ENCODE assay signal across 21 cellular contexts in the genomic region with DNA sequence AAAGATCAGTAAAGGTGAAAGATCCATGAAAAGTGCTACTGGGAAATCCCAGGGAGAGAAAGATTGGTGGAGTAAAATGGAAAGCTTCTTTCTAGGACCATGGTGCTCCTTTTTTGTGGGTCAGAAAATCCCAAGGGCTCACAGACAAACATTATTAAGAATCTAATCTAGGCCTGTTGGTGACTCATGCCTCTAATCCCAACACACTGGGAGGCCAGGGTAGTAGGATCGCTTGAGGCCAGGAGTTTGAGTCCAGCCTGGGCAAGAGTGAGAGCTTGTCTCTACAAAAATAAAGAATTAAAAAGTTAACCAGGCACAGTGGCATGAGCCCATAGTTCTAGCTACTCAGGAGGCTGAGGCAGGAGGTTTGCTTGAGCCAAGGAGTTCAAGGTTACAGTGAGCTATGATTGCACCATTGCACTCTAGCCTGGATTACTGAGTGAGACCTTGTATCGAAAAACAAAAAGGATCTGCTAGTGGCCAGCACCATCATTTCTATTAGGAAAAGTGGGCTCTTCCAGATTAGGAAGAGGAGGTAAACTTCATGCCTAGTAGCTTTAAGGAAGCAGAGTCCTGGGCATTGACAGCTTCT.
"Had no signal": no experiment of that assay in that cellular context is flagged by ENCODE, and none has a peak within 500 bp of the region (broad histone marks: within the 10 kb centered on the region; RNA-seq: fewer than 3 reads in every experiment).

No MANE protein-coding gene starts in this region.

- H3K4me1 ChIP-seq: gastroesophageal sphincter, heart left ventricle, thyroid gland had no signal

- H3K36me3 ChIP-seq: gastroesophageal sphincter, heart left ventricle, thyroid gland had no signal

- FAIRE-seq: endometrium, kidney had no signal

- H3K4me3 ChIP-seq: coronary artery, gastroesophageal sphincter, heart left ventricle, thyroid gland had no signal

- ATAC-seq: activated CD8-positive, alpha-beta T cell treated with anti-CD3 and anti-CD28 coated beads, Interleukin-2, amount 10 ng/mL, durations not matched to agents 7 days and 5 days; activated T-cell treated with anti-CD3 and anti-CD28 coated beads, Interleukin-2, amount 50 U/mL, for 4 hours; gastroesophageal sphincter; left lobe of liver had no signal

- H3K9me3 ChIP-seq: gastroesophageal sphincter, heart left ventricle, thyroid gland had no signal

- DNase-seq: activated CD4-positive, alpha-beta T cell treated with anti-CD3 and anti-CD28 coated beads for 48 hours; activated CD4-positive, CD25-positive, alpha-beta regulatory T cell; activated CD8-positive, alpha-beta T cell treated with anti-CD3 and anti-CD28 coated beads, Interleukin-2, amount 10 ng/mL, durations not matched to agents 7 days and 5 days; activated naive CD4-positive, alpha-beta T cell treated with anti-CD3 and anti-CD28 coated beads for 36 hours; activated T-cell treated with anti-CD3 and anti-CD28 coated beads, Interleukin-2, amount 50 U/mL, for 4 hours; anterior cingulate cortex; erythroblast; heart left ventricle; kidney; mammary epithelial cell; nephron progenitor cell; nucleus accumbens; stimulated activated CD4-positive, alpha-beta T cell treated with anti-CD3 and anti-CD28 coated beads, Interleukin-12 subunit alpha, Interleukin-12 subunit beta, amount 100 ng/mL, for 4 hours; stimulated activated CD4-positive, alpha-beta T cell treated with anti-CD3 and anti-CD28 coated beads, Interleukin-1b, Interleukin-23, amount 100 ng/mL, for 48 hours; stimulated activated CD8-positive, alpha-beta memory T cell treated with anti-CD3 and anti-CD28 coated beads, Interleukin-4, amount 100 ng/mL, for 48 hours; stimulated activated naive CD4-positive, alpha-beta T cell; thyroid gland had no signal

- H3K27me3 ChIP-seq: gastroesophageal sphincter, heart left ventricle, thyroid gland had no signal

- H3K27ac ChIP-seq: coronary artery, gastroesophageal sphincter, heart left ventricle, thyroid gland had no signal
